Comparison of ENCODE assay signal across 15 cellular contexts in genomic region chr11:57653162-57653561, GRCh38. TPM values are rescaled to one million over a fixed set of nuclear protein-coding genes. Genes with fewer than 3 reads are reported as not detected.
DNase-seq lines count a peak whose midpoint lies in the region; ATAC-seq and TF ChIP-seq lines count a peak whose summit lies in the region.
"Had no signal": no experiment of that assay in that cellular context is flagged by ENCODE, and none has a peak within 500 bp of the region (broad histone marks: within the 10 kb centered on the region; RNA-seq: fewer than 3 reads in every experiment).

No MANE protein-coding gene starts in this region.

- H3K4me1 ChIP-seq in gastrocnemius medialis = peaks cover 9 to 12% of the 10 kb centered on the region in 2 donors

- DNase-seq in NOMO-1 (lab: John Stamatoyannopoulos, UW; ENCODE audit: unreplicated experiment in 2 of 2) (peak; percentile 44 to 55), NOMO-1 treated with dmso at 0.1 percent for 144 hours (lab: John Stamatoyannopoulos, UW; ENCODE audit: unreplicated experiment) (no peak), Kasumi-1 (lab: John Stamatoyannopoulos, UW) (peak; percentile 15 to 19), nephron progenitor cell (no peak), GM19238 (ENCODE audit: insufficient read length, low spot score) (no peak), gastrocnemius medialis (no peak)
- no peak for DNase-seq in activated naive CD8-positive, alpha-beta T cell treated with anti-CD3 and anti-CD28 coated beads, Interleukin-2, amount 10 ng/mL, durations not matched to agents 7 days and 5 days
- DNase-seq: 8988T; activated T-cell treated with anti-CD3 and anti-CD28 coated beads, Interleukin-2, amount 50 U/mL, for 48 hours; NCI-H1092 treated with DMSO at 0.1 percent for 48 hours had no signal

- H3K36me3 Mint-ChIP-seq in activated naive CD8-positive, alpha-beta T cell treated with anti-CD3 and anti-CD28 coated beads, Interleukin-2, amount 10 ng/mL, durations not matched to agents 7 days and 5 days = peaks cover 2% of the 10 kb centered on the region
- H3K36me3 Mint-ChIP-seq in nephron progenitor cell (ENCODE audit: low read depth) = no peaks in the 10 kb centered on the region

- TF ChIP-seq CTCF in nephron progenitor cell (IDR thresholded peaks at IDR 0.05) (no peak), gastrocnemius medialis (IDR thresholded peaks at IDR 0.05 in 4 of 5, conservative IDR thresholded peaks at IDR 0.05 in 1 of 5) (no peak)

- POLR2A ChIA-PET in activated naive CD8-positive, alpha-beta T cell treated with anti-CD3 and anti-CD28 coated beads, Interleukin-2, amount 10 ng/mL, durations not matched to agents 7 days and 5 days (lab: Charles Lee) = interaction anchor here (0.7 to 2.0 kb wide), 3 partner anchors 12 to 86 kb away, joined by 3 to 4 read pairs (median 3); partner anchors contain the start of gene UBE2L6

- in situ Hi-C loops in gastrocnemius medialis (cut with MboI; ENCODE audit: low sequenced_read_pairs in 4 of 4) = loop anchor here in 1 of 4 donors (25.0 kb wide), 1 partner anchor 934 kb away; the partner anchor contains the start of genes LPXN and ZFP91

- ATAC-seq in activated naive CD8-positive, alpha-beta T cell treated with anti-CD3 and anti-CD28 coated beads, Interleukin-2, amount 10 ng/mL, durations not matched to agents 7 days and 5 days (ENCODE audit: low read depth) = no peak
- ATAC-seq in GM19351 (IDR thresholded peaks at IDR 0.05; ENCODE audit: unreplicated experiment) = no peak
- no peak for ATAC-seq in gastrocnemius medialis
- ATAC-seq: SK-N-SH treated with all-trans-retinoic acid at 6 μM for 48 hours had no signal

- peaks cover 13% of the 10 kb centered on the region for H3K27me3 Mint-ChIP-seq in activated naive CD8-positive, alpha-beta T cell treated with anti-CD3 and anti-CD28 coated beads, Interleukin-2, amount 10 ng/mL, durations not matched to agents 7 days and 5 days
- H3K27me3 Mint-ChIP-seq in nephron progenitor cell (ENCODE audit: low read depth, poor library complexity) = peaks cover 11% of the 10 kb centered on the region

- peaks cover 41% of the 10 kb centered on the region for H3K4me1 Mint-ChIP-seq in activated naive CD8-positive, alpha-beta T cell treated with anti-CD3 and anti-CD28 coated beads, Interleukin-2, amount 10 ng/mL, durations not matched to agents 7 days and 5 days
- peaks cover 65% of the 10 kb centered on the region for H3K4me1 Mint-ChIP-seq in nephron progenitor cell

- H3K9me3 ChIP-seq in gastrocnemius medialis = no peaks in the 10 kb centered on the region
- H3K9me3 ChIP-seq: esophagus muscularis mucosa, tibial nerve had no signal

- no peaks in the 10 kb centered on the region for H3K36me3 ChIP-seq in gastrocnemius medialis
- H3K36me3 ChIP-seq: esophagus muscularis mucosa, tibial nerve had no signal

- H3K27ac Mint-ChIP-seq in activated naive CD8-positive, alpha-beta T cell treated with anti-CD3 and anti-CD28 coated beads, Interleukin-2, amount 10 ng/mL, durations not matched to agents 7 days and 5 days = peak overlapping the region; percentile 57
- H3K27ac Mint-ChIP-seq in nephron progenitor cell = peak overlapping the region; percentile 13

- intact Hi-C loops in gastrocnemius medialis (cut with DNase I; ENCODE audit: low total_unique reads) = no loop called here

- H3K9me3 Mint-ChIP-seq in activated naive CD8-positive, alpha-beta T cell treated with anti-CD3 and anti-CD28 coated beads, Interleukin-2, amount 10 ng/mL, durations not matched to agents 7 days and 5 days = no peaks in the 10 kb centered on the region
- H3K9me3 Mint-ChIP-seq in nephron progenitor cell = no peaks in the 10 kb centered on the region

- no peak overlapping the region for H3K27ac ChIP-seq in gastrocnemius medialis
- H3K27ac ChIP-seq: coronary artery, esophagus muscularis mucosa had no signal

- TF ChIP-seq POLR2A in gastrocnemius medialis (IDR thresholded peaks at IDR 0.05) = no peak

- no peak overlapping the region for H3K4me3 ChIP-seq in gastrocnemius medialis
- H3K4me3 ChIP-seq: coronary artery, esophagus muscularis mucosa, tibial nerve had no signal

- peak overlapping the region; percentile 66 for H3K4me3 Mint-ChIP-seq in activated naive CD8-positive, alpha-beta T cell treated with anti-CD3 and anti-CD28 coated beads, Interleukin-2, amount 10 ng/mL, durations not matched to agents 7 days and 5 days
- H3K4me3 Mint-ChIP-seq in nephron progenitor cell = no peak overlapping the region

- peaks cover 20 to 28% (median 20%) of the 10 kb centered on the region in 3 donors for H3K27me3 ChIP-seq in gastrocnemius medialis

RNA-seq across cellular contexts. Expression of gene YPEL4, which starts 3.5 kb away (rescaled TPM):
- total RNA-seq in activated naive CD8-positive, alpha-beta T cell treated with anti-CD3 and anti-CD28 coated beads, Interleukin-2, amount 10 ng/mL, durations not matched to agents 7 days and 5 days = 1 to 10 TPM; 6.9 to 7.1 TPM
- under 1 TPM; 0.31 to 0.68 (median 0.49) TPM for total RNA-seq in gastrocnemius medialis

RNA-seq across cellular contexts. Expression of gene CLP1, which starts 4.4 kb away (rescaled TPM):
- total RNA-seq in activated naive CD8-positive, alpha-beta T cell treated with anti-CD3 and anti-CD28 coated beads, Interleukin-2, amount 10 ng/mL, durations not matched to agents 7 days and 5 days = 10 to 100 TPM; 17.3 to 18.2 TPM
- total RNA-seq in gastrocnemius medialis = 10 to 100 TPM; 10.6 to 15.3 (median 11.2) TPM

RNA-seq across cellular contexts. Expression of gene ZDHHC5, which starts 14.8 kb away (rescaled TPM):
- total RNA-seq in activated naive CD8-positive, alpha-beta T cell treated with anti-CD3 and anti-CD28 coated beads, Interleukin-2, amount 10 ng/mL, durations not matched to agents 7 days and 5 days = 10 to 100 TPM; 76.3 to 78.4 TPM
- total RNA-seq in gastrocnemius medialis = 10 to 100 TPM; 34.0 to 49.2 (median 46.2) TPM

RNA-seq across cellular contexts. Expression of gene SERPING1, which starts 55.7 kb away (rescaled TPM):
- under 1 TPM; 0.45 to 0.61 TPM for total RNA-seq in activated naive CD8-positive, alpha-beta T cell treated with anti-CD3 and anti-CD28 coated beads, Interleukin-2, amount 10 ng/mL, durations not matched to agents 7 days and 5 days
- 100 to 1,000 TPM in 3 of 4 donors, 10 to 100 TPM in 1; 90.0 to 171 (median 106) TPM for total RNA-seq in gastrocnemius medialis

RNA-seq across cellular contexts. Expression of gene MED19, which starts 58.9 kb away (rescaled TPM):
- total RNA-seq in activated naive CD8-positive, alpha-beta T cell treated with anti-CD3 and anti-CD28 coated beads, Interleukin-2, amount 10 ng/mL, durations not matched to agents 7 days and 5 days = 10 to 100 TPM; 13.1 to 14.0 TPM
- 10 to 100 TPM in 2 of 4 donors, 1 to 10 TPM in 2; 8.3 to 13.1 (median 10.4) TPM for total RNA-seq in gastrocnemius medialis

Comparison
In these comparisons a context has a peak if more than half of its experiments do, and no peak if none do; other contexts are left out.
1. DNase-seq: peak in NOMO-1 (2 of 2) and Kasumi-1 (2 of 2); none in NOMO-1 treated with dmso at 0.1 percent for 144 hours (single experiment), activated naive CD8-positive, alpha-beta T cell treated with anti-CD3 and anti-CD28 coated beads, Interleukin-2, amount 10 ng/mL, durations not matched to agents 7 days and 5 days (single experiment), nephron progenitor cell (single experiment), GM19238 (single experiment) and gastrocnemius medialis (0 of 2).
2. RNA of gene YPEL4, which starts 3.5 kb away (total RNA-seq): 6.9 to 7.1 TPM in activated naive CD8-positive, alpha-beta T cell treated with anti-CD3 and anti-CD28 coated beads, Interleukin-2, amount 10 ng/mL, durations not matched to agents 7 days and 5 days; 0.31 to 0.68 TPM in gastrocnemius medialis; every median in the first group is over 4 times any median in the second.